16 cellular contexts compared by ENCODE assay signal in genomic region chr1:73604739-73605138, GRCh38.
DNase-seq lines count a peak whose midpoint lies in the region; ATAC-seq, FAIRE-seq and TF ChIP-seq lines count a peak whose summit lies in the region.
"Had no signal": no experiment of that assay in that cellular context is flagged by ENCODE, and none has a peak within 500 bp of the region (broad histone marks: within the 10 kb centered on the region; RNA-seq: fewer than 3 reads in every experiment).

No MANE protein-coding gene starts in this region.

- TF ChIP-seq POLR2A in endothelial cell of umbilical vein (IDR thresholded peaks at IDR 0.05; ENCODE audit: low read depth, low read length): no peak

- peak overlapping the region in 1 of 3 experiments; percentile 8 for H3K4me3 ChIP-seq in endothelial cell of umbilical vein (replicated peaks in 1 of 3; ENCODE audit: insufficient read depth in 1 of 3, low read depth in 1 of 3, low read length in 3 of 3)
- H3K4me3 ChIP-seq: BLaER1 treated with 17β-estradiol and CSF1 and Interleukin-3, amounts not matched to agents 10 nM and 100 nM; left ventricle myocardium inferior; SK-N-MC; tibial nerve had no signal

- H3K27me3 ChIP-seq in endothelial cell of umbilical vein (ENCODE audit: control insufficient read depth in 2 of 2, insufficient read depth in 2 of 2, low read length in 2 of 2): no peaks in the 10 kb centered on the region
- H3K27me3 ChIP-seq: BLaER1 treated with 17β-estradiol and CSF1 and Interleukin-3, amounts not matched to agents 10 nM and 100 nM; tibial nerve had no signal

- H3K9ac ChIP-seq in endothelial cell of umbilical vein (replicated peaks; ENCODE audit: extremely low read depth, insufficient read depth, low read length): peak overlapping the region; percentile 28
- H3K9ac ChIP-seq: BLaER1 treated with 17β-estradiol and CSF1 and Interleukin-3, amounts not matched to agents 10 nM and 100 nM; parathyroid adenoma had no signal

- H3K9me3 ChIP-seq in endothelial cell of umbilical vein (replicated peaks; ENCODE audit: control insufficient read depth, insufficient read depth, low read length): no peaks in the 10 kb centered on the region
- H3K9me3 ChIP-seq: left ventricle myocardium inferior, tibial nerve had no signal

- H4K20me1 ChIP-seq in endothelial cell of umbilical vein (replicated peaks; ENCODE audit: control insufficient read depth, extremely low read depth, insufficient read depth, low read length): no peaks in the 10 kb centered on the region
- H4K20me1 ChIP-seq: BLaER1 treated with 17β-estradiol and CSF1 and Interleukin-3, amounts not matched to agents 10 nM and 100 nM had no signal

- BruUV-seq in endothelial cell of umbilical vein (replicated peaks; lab: Mats Ljungman, UMichigan): no TSS peak

- FAIRE-seq in endothelial cell of umbilical vein (lab: Jason Lieb, UNC): peak; percentile 81

- H2AFZ ChIP-seq in endothelial cell of umbilical vein (ENCODE audit: low read depth, low read length): peak overlapping the region; percentile 31
- H2AFZ ChIP-seq: parathyroid adenoma had no signal

- peaks cover 11% of the 10 kb centered on the region for H3K4me1 ChIP-seq in endothelial cell of umbilical vein (ENCODE audit: control insufficient read depth, extremely low read depth, insufficient read depth, low read length)
- H3K4me1 ChIP-seq: left ventricle myocardium inferior, parathyroid adenoma, tibial nerve had no signal

- H3K79me2 ChIP-seq in endothelial cell of umbilical vein (ENCODE audit: control insufficient read depth, insufficient read depth, low read length): no peaks in the 10 kb centered on the region
- H3K79me2 ChIP-seq: parathyroid adenoma had no signal

- no peak for ATAC-seq in left lobe of liver
- ATAC-seq: activated naive CD4-positive, alpha-beta T cell treated with anti-CD3 and anti-CD28 coated beads, Interleukin-2, amount 50 U/mL, for 72 hours had no signal

- CTCF ChIA-PET in endothelial cell of umbilical vein (lab: Charles Lee): interaction anchor here (1.4 to 2.3 kb wide), 2 partner anchors 11 to 23 kb away, joined by 3 to 22 read pairs; no protein-coding TSS in a partner anchor

- H3K27ac ChIP-seq in endothelial cell of umbilical vein (ENCODE audit: insufficient read depth, low read depth, low read length): peak overlapping the region; percentile 51
- H3K27ac ChIP-seq: BLaER1 treated with 17β-estradiol and CSF1 and Interleukin-3, amounts not matched to agents 10 nM and 100 nM; left ventricle myocardium inferior; parathyroid adenoma; SK-N-MC; tibial nerve had no signal

- intact Hi-C loops in endothelial cell of umbilical vein (cut with micrococcal nuclease): loop anchor here (1.0 kb wide), 1 partner anchor 11 kb away; no protein-coding TSS in a partner anchor

- H3K4me2 ChIP-seq in endothelial cell of umbilical vein (ENCODE audit: insufficient read depth, low read length): peak overlapping the region; percentile 74

- no peaks in the 10 kb centered on the region for H3K36me3 ChIP-seq in endothelial cell of umbilical vein (ENCODE audit: control insufficient read depth in 2 of 2, extremely low read depth in 1 of 2, insufficient read depth in 2 of 2, low read length in 2 of 2)
- H3K36me3 ChIP-seq: BLaER1 treated with 17β-estradiol and CSF1 and Interleukin-3, amounts not matched to agents 10 nM and 100 nM; left ventricle myocardium inferior; tibial nerve had no signal

- TF ChIP-seq CTCF in endothelial cell of umbilical vein (IDR thresholded peaks at IDR 0.05; ENCODE audit: extremely low read depth in 1 of 2, insufficient read depth in 1 of 2, low read depth in 1 of 2, low read length in 2 of 2): no peak

- POLR2A ChIA-PET in endothelial cell of umbilical vein (lab: Charles Lee): interaction anchor here (0.7 kb wide), 1 partner anchor 11 kb away, joined by 3 read pairs; no protein-coding TSS in a partner anchor

- peak; percentile 56 for DNase-seq in HCEC 1CT
- DNase-seq in NCI-H748 (lab: John Stamatoyannopoulos, UW; ENCODE audit: unreplicated experiment): peak; percentile 63
- DNase-seq in endothelial cell of umbilical vein (ENCODE audit: low read depth, low spot score): peak; percentile 77
- peak; percentile 81 for DNase-seq in renal cortical epithelial cell (ENCODE audit: low read depth)
- no peak for DNase-seq in left lobe of liver (ENCODE audit: low spot score)
- no peak for DNase-seq in NCI-H1105 (lab: John Stamatoyannopoulos, UW)
- no peak for DNase-seq in GM03348 (ENCODE audit: low spot score)
- DNase-seq: activated CD4-positive, alpha-beta T cell treated with anti-CD3 and anti-CD28 coated beads, Interleukin-2, amount 10 ng/mL, durations not matched to agents 7 days and 5 days; activated T-cell treated with anti-CD3 and anti-CD28 coated beads, Interleukin-2, amount 50 U/mL, for 1 hour; left ventricle myocardium inferior; NCI-H1105 treated with DMSO at 0.1 percent for 48 hours had no signal

- dilution Hi-C loops in endothelial cell of umbilical vein (cut with MboI; ENCODE audit: extremely low pct_ligation_motif_present, low sequenced_read_pairs): no loop called here

- no peaks in the 10 kb centered on the region for H3K9me1 ChIP-seq in endothelial cell of umbilical vein (replicated peaks; ENCODE audit: control insufficient read depth, extremely low read depth, insufficient read depth, low read length)

TF ChIP-seq in endothelial cell of umbilical vein, 7 proteins besides CTCF, POLR2A, EP300 and RAD21:
- TF ChIP-seq JUN (IDR thresholded peaks at IDR 0.05; ENCODE audit: borderline replicate concordance, insufficient read depth, insufficient read length, low read depth) (peak; percentile 96), FOS (IDR thresholded peaks at IDR 0.05; ENCODE audit: borderline replicate concordance, insufficient read depth, low read length) (peak; percentile 89), MAX (IDR thresholded peaks at IDR 0.05; ENCODE audit: insufficient read depth, insufficient read length) (no peak)

Comparison
In these comparisons a context has a peak if more than half of its experiments do, and no peak if none do; other contexts are left out.
1. DNase-seq: peak in HCEC 1CT (single experiment), NCI-H748 (single experiment), endothelial cell of umbilical vein (single experiment) and renal cortical epithelial cell (single experiment); none in left lobe of liver (single experiment), NCI-H1105 (single experiment) and GM03348 (single experiment).